Comparison of ENCODE assay signal across 8 cellular contexts in the genomic region with DNA sequence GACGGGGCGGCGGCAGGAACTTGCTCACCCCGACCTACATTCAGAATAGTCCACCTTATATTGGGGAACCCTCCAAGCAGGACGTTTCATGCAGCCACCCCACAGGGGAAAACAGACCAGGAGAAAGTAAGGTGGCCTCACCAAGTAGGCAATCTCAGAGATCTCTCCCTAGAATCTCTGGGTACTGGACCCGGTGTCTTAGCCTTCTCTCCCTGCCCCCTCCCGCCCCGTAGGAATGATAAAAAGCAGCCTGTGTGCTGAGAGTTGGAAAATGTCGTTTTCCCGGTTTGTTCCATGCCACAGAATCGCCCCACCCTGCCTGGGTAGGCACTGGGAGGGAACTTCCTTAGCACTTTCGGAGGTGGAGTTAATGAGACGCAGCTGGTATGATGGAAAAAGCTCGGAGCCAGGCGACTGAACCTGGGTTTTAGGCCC. TPM values are rescaled to one million over a fixed set of nuclear protein-coding genes. Genes with fewer than 3 reads are reported as not detected.
DNase-seq lines count a peak whose midpoint lies in the region; ATAC-seq, FAIRE-seq and TF ChIP-seq lines count a peak whose summit lies in the region.

No MANE protein-coding gene starts in this region.

- H3K27me3 ChIP-seq in MG63 (no peaks in the 10 kb centered on the region), tibial artery (no peaks in the 10 kb centered on the region)

- no peaks in the 10 kb centered on the region for H3K36me3 Mint-ChIP-seq in chondrocyte (ENCODE audit: low read depth)

- TF ChIP-seq CTCF in chondrocyte (IDR thresholded peaks at IDR 0.05) (peak; percentile 54), tibial artery (IDR thresholded peaks at IDR 0.05) (no peak)

- H3K9me3 ChIP-seq in MG63: no peaks in the 10 kb centered on the region
- H3K9me3 ChIP-seq in tibial artery: no peaks in the 10 kb centered on the region

- peak overlapping the region; percentile 100 for H3K27ac Mint-ChIP-seq in chondrocyte (ENCODE audit: unreplicated experiment)

- ATAC-seq in left colon (peak; percentile 76), GM21825 (IDR thresholded peaks at IDR 0.05; ENCODE audit: unreplicated experiment) (no peak)

- no peaks in the 10 kb centered on the region for H3K9me3 Mint-ChIP-seq in chondrocyte (ENCODE audit: low read depth)

- H3K27me3 Mint-ChIP-seq in chondrocyte (ENCODE audit: low read depth): no peaks in the 10 kb centered on the region

- H3K36me3 ChIP-seq in MG63: peaks cover 16% of the 10 kb centered on the region
- no peaks in the 10 kb centered on the region for H3K36me3 ChIP-seq in tibial artery

- no peak for TF ChIP-seq POLR2A in GM12892 (IDR thresholded peaks at IDR 0.05; ENCODE audit: low read depth, low read length)

- intact Hi-C loops in left colon (cut with DNase I, micrococcal nuclease): no loop called here
- intact Hi-C loops in tibial artery (cut with DNase I; ENCODE audit: low total_unique reads): loop anchor here (10.0 kb wide), 1 partner anchor 157 kb away; no protein-coding TSS in a partner anchor

- H3K4me3 ChIP-seq in MG63: peak overlapping the region; percentile 99
- H3K4me3 ChIP-seq in tibial artery: peak overlapping the region; percentile 85 to 86

- peaks cover 0 to 40% (median 25%) of the 10 kb centered on the region in 4 donors for H3K4me1 ChIP-seq in tibial artery

- H3K4me3 Mint-ChIP-seq in chondrocyte (ENCODE audit: unreplicated experiment): peak overlapping the region; percentile 96

- H3K27ac ChIP-seq in tibial artery: peak overlapping the region; percentile 98

- no peak for FAIRE-seq in GM12892 (lab: Jason Lieb, UNC)

- DNase-seq in GM04504 (ENCODE audit: low read depth) (peak; percentile 72), MG63 (peak; percentile 87), chondrocyte (ENCODE audit: low spot score) (no peak), left colon (peak; percentile 61 to 70), tibial artery (peak; percentile 65 to 83), GM12892 (ENCODE audit: insufficient read length) (no peak), superior temporal gyrus (ENCODE audit: extremely low spot score) (no peak)

- peaks cover 55% of the 10 kb centered on the region for H3K4me1 Mint-ChIP-seq in chondrocyte (ENCODE audit: low read depth)

RNA-seq across cellular contexts. Expression of gene PTPN14, which starts 0.8 kb away (rescaled TPM):
- total RNA-seq in MG63 (2014; rRNA removed; shearing (Covaris generic); ENCODE audit: low replicate concordance): 41.3 and 45.2 TPM in 2 replicates
- total RNA-seq in chondrocyte (125 to 174 TPM (median 136 TPM) in 3 replicates), left colon (1 to 10 TPM; 6.8 TPM)
- 0.59 TPM for polyA plus RNA-seq in GM12892 (2012; ENCODE audit: missing spikeins)

RNA-seq across cellular contexts. Expression of gene CENPF, which starts 50.8 kb away (rescaled TPM):
- total RNA-seq in MG63 (2014; rRNA removed; shearing (Covaris generic); ENCODE audit: low replicate concordance): 43.0 and 64.5 TPM in 2 replicates
- total RNA-seq in chondrocyte (9.4 to 22.3 TPM (median 19.8 TPM) in 3 replicates), left colon (10 to 100 TPM in 1 of 2 donors, 1 to 10 TPM in 1; 4.3 to 17.7 TPM)
- polyA plus RNA-seq in GM12892 (2012; ENCODE audit: missing spikeins): 27.2 TPM

Comparison
In these comparisons a context has a peak if more than half of its experiments do, and no peak if none do; other contexts are left out.
1. DNase-seq: peak in GM04504 (single experiment), MG63 (single experiment), left colon (2 of 2) and tibial artery (2 of 2); none in chondrocyte (single experiment), GM12892 (single experiment) and superior temporal gyrus (single experiment).